ENCODE assay signal across 28 cellular contexts in the genomic region with DNA sequence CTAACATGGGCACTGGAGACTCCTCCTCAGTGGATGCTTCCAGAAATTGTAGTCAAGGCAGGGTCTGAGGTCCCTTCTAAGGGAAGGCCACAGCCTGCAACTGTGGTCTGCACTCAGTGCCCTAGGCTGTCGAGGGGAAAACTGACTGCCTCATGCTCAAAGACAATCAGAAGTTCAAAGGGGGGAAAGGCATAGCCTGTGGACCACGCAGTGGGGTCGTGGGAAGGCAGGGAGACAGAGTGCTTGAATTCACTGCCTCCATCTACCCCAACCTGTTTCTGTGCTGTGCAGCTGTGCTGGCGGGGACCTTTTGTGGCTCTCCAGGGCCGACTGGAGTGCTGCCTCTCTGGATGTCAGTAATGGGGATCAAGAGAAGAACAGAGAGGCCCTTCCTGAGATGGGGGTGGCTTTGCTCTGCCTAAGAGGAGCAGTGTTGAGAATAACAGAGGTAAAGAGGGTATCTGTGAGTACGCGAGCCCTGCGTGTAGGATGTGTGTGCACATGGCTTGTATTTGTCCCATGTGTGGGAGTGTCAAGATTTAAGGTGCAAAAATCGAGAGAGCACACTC. TPM values are rescaled to one million over a fixed set of nuclear protein-coding genes. Genes with fewer than 3 reads are reported as not detected.
"Had no signal": no experiment of that assay in that cellular context is flagged by ENCODE, and none has a peak within 500 bp of the region (broad histone marks: within the 10 kb centered on the region; RNA-seq: fewer than 3 reads in every experiment).

No MANE protein-coding gene starts in this region.

- H3K27me3 Mint-ChIP-seq: activated CD4-positive, alpha-beta T cell treated with anti-CD3 and anti-CD28 coated beads, Interleukin-2, amount 10 ng/mL, durations not matched to agents 24 days and 14 days had no signal

- H3K4me1 ChIP-seq: ascending aorta, body of pancreas had no signal

- H3K4me3 ChIP-seq: ascending aorta, body of pancreas, MG63, SK-N-MC had no signal

- H3K27ac Mint-ChIP-seq: activated B cell treated with CpG ODN at 0.5 μM for 24 hours; activated CD4-positive, alpha-beta T cell treated with anti-CD3 and anti-CD28 coated beads, Interleukin-2, amount 10 ng/mL, durations not matched to agents 24 days and 14 days; activated naive CD4-positive, alpha-beta T cell treated with anti-CD3 and anti-CD28 coated beads, Interleukin-2, amount 50 U/mL, for 24 hours; activated naive CD8-positive, alpha-beta T cell treated with anti-CD3 and anti-CD28 coated beads, Interleukin-2, amount 50 U/mL, for 24 hours; activated T-cell treated with anti-CD3 and anti-CD28 coated beads, Interleukin-2, amount 50 U/mL, for 72 hours; T-cell had no signal

- H3K36me3 Mint-ChIP-seq: activated naive CD4-positive, alpha-beta T cell treated with anti-CD3 and anti-CD28 coated beads, Interleukin-2, amount 50 U/mL, for 24 hours; T-cell had no signal

- H3K27me3 ChIP-seq: ascending aorta, body of pancreas, MG63 had no signal

- H3K4me3 Mint-ChIP-seq: activated B cell treated with CpG ODN at 0.5 μM for 24 hours; activated CD4-positive, alpha-beta T cell treated with anti-CD3 and anti-CD28 coated beads, Interleukin-2, amount 10 ng/mL, durations not matched to agents 24 days and 14 days; activated naive CD4-positive, alpha-beta T cell treated with anti-CD3 and anti-CD28 coated beads, Interleukin-2, amount 50 U/mL, for 24 hours; activated naive CD8-positive, alpha-beta T cell treated with anti-CD3 and anti-CD28 coated beads, Interleukin-2, amount 50 U/mL, for 24 hours; activated T-cell treated with anti-CD3 and anti-CD28 coated beads, Interleukin-2, amount 50 U/mL, for 72 hours; T-cell had no signal

- H3K9me3 Mint-ChIP-seq: activated B cell treated with CpG ODN at 0.5 μM for 24 hours; activated CD4-positive, alpha-beta T cell treated with anti-CD3 and anti-CD28 coated beads, Interleukin-2, amount 10 ng/mL, durations not matched to agents 24 days and 14 days; activated naive CD4-positive, alpha-beta T cell treated with anti-CD3 and anti-CD28 coated beads, Interleukin-2, amount 50 U/mL, for 24 hours; activated naive CD8-positive, alpha-beta T cell treated with anti-CD3 and anti-CD28 coated beads, Interleukin-2, amount 50 U/mL, for 24 hours; activated T-cell treated with anti-CD3 and anti-CD28 coated beads, Interleukin-2, amount 50 U/mL, for 72 hours; T-cell had no signal

- H3K27ac ChIP-seq: ascending aorta, body of pancreas, SK-N-MC had no signal

- H3K36me3 ChIP-seq: ascending aorta, MG63 had no signal

- H3K9me3 ChIP-seq: ascending aorta, body of pancreas, MG63 had no signal

- DNase-seq: activated B cell treated with CpG ODN at 0.5 μM for 24 hours; activated CD4-positive, alpha-beta T cell treated with anti-CD3 and anti-CD28 coated beads for 1 hour; activated CD4-positive, alpha-beta T cell treated with anti-CD3 and anti-CD28 coated beads, Interleukin-2, amount 10 ng/mL, durations not matched to agents 24 days and 14 days; activated CD4-positive, alpha-beta T cell treated with anti-CD3 and anti-CD28 coated beads, Interleukin-2, amount 50 U/mL, for 48 hours; activated naive CD8-positive, alpha-beta T cell treated with anti-CD3 and anti-CD28 coated beads, Interleukin-2, amount 50 U/mL, for 24 hours; activated T-cell treated with anti-CD3 and anti-CD28 coated beads for 4 hours; activated T-cell treated with anti-CD3 and anti-CD28 coated beads, Interleukin-2, amount 50 U/mL, for 72 hours; amniotic stem cell; body of pancreas; MG63; MV-4-11; NCI-H1417 treated with DMSO at 0.1 percent for 48 hours; NCI-H1694 treated with DMSO at 0.1 percent for 48 hours; NCI-H2081; NCI-H510A treated with DMSO at 0.1 percent for 48 hours; NCI-H69; NK-92 treated with Interleukin-12 subunit alpha and Interleukin-12 subunit beta, amount 100 ng/mL, for 24 hours; OCI-M1; RPMI8226; T-cell; T-helper 2 cell; T1000 had no signal

- H3K4me1 Mint-ChIP-seq: activated B cell treated with CpG ODN at 0.5 μM for 24 hours; activated CD4-positive, alpha-beta T cell treated with anti-CD3 and anti-CD28 coated beads, Interleukin-2, amount 10 ng/mL, durations not matched to agents 24 days and 14 days; activated naive CD4-positive, alpha-beta T cell treated with anti-CD3 and anti-CD28 coated beads, Interleukin-2, amount 50 U/mL, for 24 hours; activated naive CD8-positive, alpha-beta T cell treated with anti-CD3 and anti-CD28 coated beads, Interleukin-2, amount 50 U/mL, for 24 hours; T-cell had no signal

- ATAC-seq: activated naive CD8-positive, alpha-beta T cell treated with anti-CD3 and anti-CD28 coated beads, Interleukin-2, amount 50 U/mL, for 24 hours; activated T-cell treated with anti-CD3 and anti-CD28 coated beads, Interleukin-2, amount 50 U/mL, for 72 hours; body of pancreas; Panc1; Right ventricle myocardium inferior; T-cell had no signal

RNA-seq across cellular contexts. Expression of a gene that starts 41.8 kb away (rescaled TPM):
- total RNA-seq: activated B cell treated with CpG ODN at 0.5 μM for 24 hours; activated CD4-positive, alpha-beta T cell treated with anti-CD3 and anti-CD28 coated beads, Interleukin-2, amount 10 ng/mL, durations not matched to agents 24 days and 14 days; activated T-cell treated with anti-CD3 and anti-CD28 coated beads, Interleukin-2, amount 50 U/mL, for 72 hours; bronchial epithelial cell; T-cell had no signal
